ENCODE assay signal across 19 cellular contexts in genomic region chr14:58607131-58607531, GRCh38. TPM values are rescaled to one million over a fixed set of nuclear protein-coding genes. Genes with fewer than 3 reads are reported as not detected.
DNase-seq lines count a peak whose midpoint lies in the region; ATAC-seq and TF ChIP-seq lines count a peak whose summit lies in the region.
"Had no signal": no experiment of that assay in that cellular context is flagged by ENCODE, and none has a peak within 500 bp of the region (broad histone marks: within the 10 kb centered on the region; RNA-seq: fewer than 3 reads in every experiment).

No MANE protein-coding gene starts in this region.

- no peaks in the 10 kb centered on the region for H3K27me3 Mint-ChIP-seq in osteocyte (ENCODE audit: unreplicated experiment)
- H3K27me3 Mint-ChIP-seq: B cell had no signal

- H3K27ac Mint-ChIP-seq in osteocyte (ENCODE audit: unreplicated experiment) = no peak overlapping the region
- H3K27ac Mint-ChIP-seq: B cell; CD4-positive, alpha-beta T cell had no signal

- H3K9me3 ChIP-seq in SK-N-SH (no peaks in the 10 kb centered on the region), gastrocnemius medialis (no peaks in the 10 kb centered on the region)
- H3K9me3 ChIP-seq: SJSA1 had no signal

- H3K27ac ChIP-seq in SK-N-SH (ENCODE audit: low read depth in 2 of 2, low read length in 1 of 2) (peak overlapping the region; percentile 23 to 58; a peak in 3 of 4 replicates), gastrocnemius medialis (no peak overlapping the region)
- H3K27ac ChIP-seq: SJSA1 had no signal

- peaks cover 14% of the 10 kb centered on the region for H3F3A ChIP-seq in SK-N-SH (replicated peaks; ENCODE audit: insufficient read depth)

- no peaks in the 10 kb centered on the region for H3K27me3 ChIP-seq in SK-N-SH (ENCODE audit: insufficient read depth)
- H3K27me3 ChIP-seq in gastrocnemius medialis = no peaks in the 10 kb centered on the region
- H3K27me3 ChIP-seq: SJSA1 had no signal

- no peak for TF ChIP-seq RAD21 in SK-N-SH (IDR thresholded peaks at IDR 0.05; ENCODE audit: low read length)

- WGBS in SK-N-SH (ENCODE audit: low lambda C conversion rate) = 79% methylated on average over 5 of the region's 5 CpGs

- TF ChIP-seq EP300 in SK-N-SH (IDR thresholded peaks at IDR 0.05; ENCODE audit: borderline replicate concordance in 1 of 2, low read depth in 1 of 2, low read length in 1 of 2) = no peak

- no peak for TF ChIP-seq CTCF in SK-N-SH (IDR thresholded peaks at IDR 0.05)
- no peak for TF ChIP-seq CTCF in osteocyte (IDR thresholded peaks at IDR 0.05)
- no peak for TF ChIP-seq CTCF in gastrocnemius medialis (IDR thresholded peaks at IDR 0.05 in 4 of 5, conservative IDR thresholded peaks at IDR 0.05 in 1 of 5)

- no peaks in the 10 kb centered on the region for H4K20me1 ChIP-seq in SK-N-SH (ENCODE audit: insufficient read depth)

- H3K9me2 ChIP-seq in SK-N-SH = no peaks in the 10 kb centered on the region

- no peak for ATAC-seq in gastrocnemius medialis
- ATAC-seq in GM18498 (IDR thresholded peaks at IDR 0.05; ENCODE audit: unreplicated experiment) = no peak
- ATAC-seq: GM12878, HCT116 had no signal

- POLR2A ChIA-PET in SK-N-SH (lab: Yijun Ruan, JAX) = no interaction called here

- no peak overlapping the region for H3K4me3 Mint-ChIP-seq in osteocyte (ENCODE audit: unreplicated experiment)
- H3K4me3 Mint-ChIP-seq: B cell; CD4-positive, alpha-beta T cell had no signal

- H3K9me3 Mint-ChIP-seq in osteocyte (ENCODE audit: unreplicated experiment) = no peaks in the 10 kb centered on the region
- H3K9me3 Mint-ChIP-seq: CD4-positive, alpha-beta T cell had no signal

- no peak overlapping the region for H3K4me3 ChIP-seq in SK-N-SH (ENCODE audit: low read depth in 2 of 2, low read length in 1 of 2)
- no peak overlapping the region for H3K4me3 ChIP-seq in gastrocnemius medialis
- H3K4me3 ChIP-seq: GM12878, SJSA1 had no signal

- in situ Hi-C loops in gastrocnemius medialis (cut with MboI; ENCODE audit: low sequenced_read_pairs in 4 of 4) = no loop called here

- intact Hi-C loops in posterior vena cava (cut with DNase I) (no loop called here), gastrocnemius medialis (cut with DNase I; ENCODE audit: low total_unique reads) (no loop called here)

- no peak for TF ChIP-seq POLR2A in gastrocnemius medialis (IDR thresholded peaks at IDR 0.05)

- H3K79me2 ChIP-seq in SK-N-SH (ENCODE audit: insufficient read depth) = no peaks in the 10 kb centered on the region

- H3K36me3 Mint-ChIP-seq in osteocyte (ENCODE audit: unreplicated experiment) = no peaks in the 10 kb centered on the region

- H3K9ac ChIP-seq in SK-N-SH = no peak overlapping the region

- H3K4me1 Mint-ChIP-seq in osteocyte (ENCODE audit: unreplicated experiment) = peaks cover 11% of the 10 kb centered on the region
- H3K4me1 Mint-ChIP-seq: B cell had no signal

- H3K36me3 ChIP-seq in SK-N-SH (replicated peaks in 1 of 2; ENCODE audit: control insufficient read depth in 1 of 2, insufficient read depth in 2 of 2, low read length in 1 of 2) = no peaks in the 10 kb centered on the region
- H3K36me3 ChIP-seq in gastrocnemius medialis = no peaks in the 10 kb centered on the region
- H3K36me3 ChIP-seq: SJSA1 had no signal

- peaks cover 7 to 11% of the 10 kb centered on the region in 2 experiments; a peak in 3 of 4 replicates for H3K4me1 ChIP-seq in SK-N-SH (ENCODE audit: control insufficient read depth in 1 of 2, insufficient read depth in 2 of 2, low read depth in 1 of 2, low read length in 1 of 2)
- H3K4me1 ChIP-seq in gastrocnemius medialis = no peaks in the 10 kb centered on the region
- H3K4me1 ChIP-seq: SJSA1 had no signal

- H2AFZ ChIP-seq in SK-N-SH (ENCODE audit: low read depth) = peak overlapping the region; percentile 68; the same call in 1 of the 2 replicates

- peak overlapping the region; percentile 74; the same call in 1 of the 2 replicates for H3K4me2 ChIP-seq in SK-N-SH

- CTCF ChIA-PET in SK-N-SH (lab: Yijun Ruan, JAX) = interaction anchor here (1.4 kb wide), 1 partner anchor 106 kb away, joined by 3 read pairs; no protein-coding TSS in a partner anchor

- DNase-seq in NCI-H1048 (lab: John Stamatoyannopoulos, UW) = peak; percentile 77
- no peak for DNase-seq in SK-N-SH
- peak; percentile 49 for DNase-seq in medulla oblongata (ENCODE audit: extremely low spot score)
- peak; percentile 25 for DNase-seq in posterior vena cava (ENCODE audit: low spot score)
- DNase-seq in osteocyte (ENCODE audit: extremely low spot score, unreplicated experiment) = no peak
- no peak for DNase-seq in gastrocnemius medialis
- DNase-seq: CD4-positive, alpha-beta T cell; DMS79; KG1; NCI-H1092; NCI-H187; NCI-H2171 treated with DMSO at 0.1 percent for 48 hours; NCI-H510A; NK-92 treated with Interleukin-12 subunit alpha and Interleukin-12 subunit beta, amount 100 ng/mL, for 24 hours had no signal

TF ChIP-seq in SK-N-SH, 30 proteins besides CTCF, POLR2A, EP300 and RAD21:
- no peak for TF ChIP-seq MAX (IDR thresholded peaks at IDR 0.05; ENCODE audit: low read depth)
- no peak for TF ChIP-seq MXI1 (IDR thresholded peaks at IDR 0.05; ENCODE audit: low read depth, low read length)
- no peak for TF ChIP-seq MEF2A (IDR thresholded peaks at IDR 0.05; ENCODE audit: borderline replicate concordance, low read depth)
- TF ChIP-seq NRF1 (IDR thresholded peaks at IDR 0.05; ENCODE audit: low read depth, low read length) = no peak
- TF ChIP-seq FOXJ3 (CRISPR knock-in tag; IDR thresholded peaks at IDR 0.05) = no peak
- TF ChIP-seq POLR2AphosphoS5 (IDR thresholded peaks at IDR 0.05; ENCODE audit: low read depth, low read length) = no peak
- TF ChIP-seq SMC3 (IDR thresholded peaks at IDR 0.05; ENCODE audit: low read depth, low read length) = no peak
- TF ChIP-seq FOXM1 (IDR thresholded peaks at IDR 0.05; ENCODE audit: low read depth) = no peak
- TF ChIP-seq GABPA (IDR thresholded peaks at IDR 0.05; ENCODE audit: low read depth) = no peak
- TF ChIP-seq TEAD4 (IDR thresholded peaks at IDR 0.05; ENCODE audit: borderline replicate concordance, insufficient read depth) = no peak

RNA-seq across cellular contexts. Expression of gene DACT1, which starts 30.6 kb away (rescaled TPM):
- polyA plus RNA-seq in SK-N-SH (2012; rRNA removed) = 3.3 and 4.2 TPM in 2 replicates
- 3.3 and 3.9 TPM in 2 replicates for polyA plus RNA-seq in SK-N-SH (2012; cell fraction: cytosol; rRNA removed)
- polyA plus RNA-seq in SK-N-SH (2012; cell fraction: nucleus; rRNA removed) = 6.3 and 8.9 TPM in 2 replicates
- 10 to 100 TPM; 13.7 to 18.8 TPM for total RNA-seq in posterior vena cava
- 29.2 and 32.7 TPM in 2 replicates for total RNA-seq in osteocyte
- total RNA-seq in gastrocnemius medialis = 1 to 10 TPM in 3 of 4 donors, under 1 TPM in 1; 0.97 to 3.0 (median 1.8) TPM

Comparison
In these comparisons a context has a peak if more than half of its experiments do, and no peak if none do; other contexts are left out.
1. DNase-seq: peak in NCI-H1048 (single experiment), medulla oblongata (single experiment) and posterior vena cava (single experiment); none in SK-N-SH (single experiment), osteocyte (single experiment) and gastrocnemius medialis (0 of 2).
2. H3K27ac ChIP-seq: peak in SK-N-SH (2 of 2); none in gastrocnemius medialis (0 of 4).